ENCODE assay signal across 34 cellular contexts in genomic region chrX:149996515-149996914, GRCh38.
"Had no signal": no experiment of that assay in that cellular context is flagged by ENCODE, and none has a peak within 500 bp of the region (broad histone marks: within the 10 kb centered on the region; RNA-seq: fewer than 3 reads in every experiment).

No MANE protein-coding gene starts in this region.

- H3K4me3 ChIP-seq: MG63 had no signal

- H3K27me3 ChIP-seq: MG63 had no signal

- H3K9ac ChIP-seq: KMS-11 had no signal

- H3K9me3 ChIP-seq: MG63 had no signal

- H3K4me2 ChIP-seq: KMS-11 had no signal

- DNase-seq: Karpas-422, Kasumi-1, MG63, MM.1S, MV-4-11, NCI-H1048, NCI-H1092, NCI-H1092 treated with DMSO at 0.1 percent for 48 hours, NCI-H1105 treated with DMSO at 0.1 percent for 48 hours, NCI-H1417, NCI-H1417 treated with DMSO at 0.1 percent for 48 hours, NCI-H1436, NCI-H1436 treated with DMSO at 0.1 percent for 48 hours, NCI-H146, NCI-H1694, NCI-H1694 treated with DMSO at 0.1 percent for 48 hours, NCI-H187, NCI-H187 treated with DMSO at 0.1 percent for 48 hours, NCI-H1930, NCI-H2029, NCI-H2029 treated with DMSO at 0.1 percent for 48 hours, NCI-H2081, NCI-H2081 treated with DMSO at 0.1 percent for 48 hours, NCI-H2107, NCI-H2171, NCI-H2171 treated with DMSO at 0.1 percent for 48 hours, NCI-H2227 treated with DMSO at 0.1 percent for 48 hours, NCI-H226, NCI-H345, NCI-H446, NCI-H446 treated with DMSO at 0.1 percent for 48 hours, NCI-H510A, NCI-H510A treated with DMSO at 0.1 percent for 48 hours had no signal

- H3K36me3 ChIP-seq: MG63 had no signal

- H3K27ac ChIP-seq: KMS-11 had no signal
